2 cellular contexts compared by ENCODE assay signal in the genomic region with DNA sequence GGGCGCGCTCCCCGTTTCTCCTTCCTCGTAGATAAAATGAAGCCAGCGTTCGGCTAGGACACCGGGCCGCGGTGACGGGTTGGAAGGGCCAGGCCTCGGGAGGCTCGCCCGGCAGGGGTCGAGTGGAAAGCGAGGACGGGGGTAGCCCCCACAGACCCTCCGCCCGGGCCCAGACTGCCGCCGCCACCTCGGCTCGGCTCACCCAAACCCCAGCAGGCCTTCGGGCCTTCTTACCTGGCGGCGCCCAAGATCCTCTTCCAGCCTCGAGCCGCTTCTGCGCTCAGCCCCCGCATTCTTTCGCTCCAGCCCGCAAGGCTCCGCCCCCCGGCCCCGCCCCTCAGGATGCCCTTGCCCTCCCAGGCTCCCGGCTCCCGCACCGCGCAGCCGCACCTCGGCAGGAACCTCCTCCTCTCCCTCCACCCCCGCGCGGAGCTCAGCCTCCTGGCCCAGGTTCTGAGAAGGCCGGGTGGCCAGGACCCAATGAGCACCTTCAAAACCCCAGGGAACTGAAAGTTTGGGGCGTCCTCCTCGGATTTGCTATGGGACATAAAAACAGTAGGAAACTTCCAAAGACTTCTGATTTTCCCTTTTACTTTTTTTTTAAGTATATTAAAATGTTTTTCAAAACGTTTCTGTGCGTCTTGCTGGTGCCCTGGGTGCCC.
TF ChIP-seq lines count a peak whose summit lies in the region.

A gene with protein sequence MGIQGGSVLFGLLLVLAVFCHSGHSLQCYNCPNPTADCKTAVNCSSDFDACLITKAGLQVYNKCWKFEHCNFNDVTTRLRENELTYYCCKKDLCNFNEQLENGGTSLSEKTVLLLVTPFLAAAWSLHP (minus strand): TSS at position 276 of the 662 bp plus-strand sequence. CDS start 13,978 bp downstream, outside the sequence.

TF ChIP-seq in HCT116, 20 proteins besides CTCF, POLR2A, EP300 and RAD21:
- TF ChIP-seq SIN3A (IDR thresholded peaks at IDR 0.05; ENCODE audit: low read depth) (peak; percentile 67), EGR1 (IDR thresholded peaks at IDR 0.05; ENCODE audit: low read depth) (peak; percentile 98), ELF1 (IDR thresholded peaks at IDR 0.05; ENCODE audit: borderline replicate concordance, low read depth) (no peak), ZNF274 (IDR thresholded peaks at IDR 0.05; ENCODE audit: low read depth, low read length) (no peak), SP1 (IDR thresholded peaks at IDR 0.05; ENCODE audit: low read depth) (no peak), TCF7L2 (IDR thresholded peaks at IDR 0.05; ENCODE audit: borderline replicate concordance, extremely low read depth, insufficient read depth, insufficient read length) (no peak), YY1 (IDR thresholded peaks at IDR 0.05; ENCODE audit: extremely low read depth, insufficient replicate concordance, low read depth, low read length) (no peak), CEBPB (IDR thresholded peaks at IDR 0.05; ENCODE audit: low read depth) (no peak), EZH2phosphoT487 (IDR thresholded peaks at IDR 0.05; ENCODE audit: borderline replicate concordance) (no peak), EZH2 (IDR thresholded peaks at IDR 0.05) (no peak), ZFX (IDR thresholded peaks at IDR 0.05) (peak; percentile 93), CBX3 (IDR thresholded peaks at IDR 0.05; ENCODE audit: low read depth) (no peak; the same call in 1 of the 2 replicates), JUND (IDR thresholded peaks at IDR 0.05) (no peak), FOSL1 (IDR thresholded peaks at IDR 0.05; ENCODE audit: low read depth) (no peak), POLR2AphosphoS5 (IDR thresholded peaks at IDR 0.05; ENCODE audit: low read depth, low read length) (peak; percentile 97), SRF (IDR thresholded peaks at IDR 0.05; ENCODE audit: low read depth) (no peak)
- TF ChIP-seq, protein P1, sequence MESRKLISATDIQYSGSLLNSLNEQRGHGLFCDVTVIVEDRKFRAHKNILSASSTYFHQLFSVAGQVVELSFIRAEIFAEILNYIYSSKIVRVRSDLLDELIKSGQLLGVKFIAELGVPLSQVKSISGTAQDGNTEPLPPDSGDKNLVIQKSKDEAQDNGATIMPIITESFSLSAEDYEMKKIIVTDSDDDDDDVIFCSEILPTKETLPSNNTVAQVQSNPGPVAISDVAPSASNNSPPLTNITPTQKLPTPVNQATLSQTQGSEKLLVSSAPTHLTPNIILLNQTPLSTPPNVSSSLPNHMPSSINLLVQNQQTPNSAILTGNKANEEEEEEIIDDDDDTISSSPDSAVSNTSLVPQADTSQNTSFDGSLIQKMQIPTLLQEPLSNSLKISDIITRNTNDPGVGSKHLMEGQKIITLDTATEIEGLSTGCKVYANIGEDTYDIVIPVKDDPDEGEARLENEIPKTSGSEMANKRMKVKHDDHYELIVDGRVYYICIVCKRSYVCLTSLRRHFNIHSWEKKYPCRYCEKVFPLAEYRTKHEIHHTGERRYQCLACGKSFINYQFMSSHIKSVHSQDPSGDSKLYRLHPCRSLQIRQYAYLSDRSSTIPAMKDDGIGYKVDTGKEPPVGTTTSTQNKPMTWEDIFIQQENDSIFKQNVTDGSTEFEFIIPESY (IDR thresholded peaks at IDR 0.05; ENCODE audit: extremely low read depth, insufficient replicate concordance, low read length): no peak
- TF ChIP-seq, protein P2, sequence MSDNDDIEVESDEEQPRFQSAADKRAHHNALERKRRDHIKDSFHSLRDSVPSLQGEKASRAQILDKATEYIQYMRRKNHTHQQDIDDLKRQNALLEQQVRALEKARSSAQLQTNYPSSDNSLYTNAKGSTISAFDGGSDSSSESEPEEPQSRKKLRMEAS (IDR thresholded peaks at IDR 0.05): peak; percentile 52; the same call in 1 of the 2 replicates
- TF ChIP-seq, protein P3, sequence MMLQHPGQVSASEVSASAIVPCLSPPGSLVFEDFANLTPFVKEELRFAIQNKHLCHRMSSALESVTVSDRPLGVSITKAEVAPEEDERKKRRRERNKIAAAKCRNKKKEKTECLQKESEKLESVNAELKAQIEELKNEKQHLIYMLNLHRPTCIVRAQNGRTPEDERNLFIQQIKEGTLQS (IDR thresholded peaks at IDR 0.05): no peak
- TF ChIP-seq, protein P4, sequence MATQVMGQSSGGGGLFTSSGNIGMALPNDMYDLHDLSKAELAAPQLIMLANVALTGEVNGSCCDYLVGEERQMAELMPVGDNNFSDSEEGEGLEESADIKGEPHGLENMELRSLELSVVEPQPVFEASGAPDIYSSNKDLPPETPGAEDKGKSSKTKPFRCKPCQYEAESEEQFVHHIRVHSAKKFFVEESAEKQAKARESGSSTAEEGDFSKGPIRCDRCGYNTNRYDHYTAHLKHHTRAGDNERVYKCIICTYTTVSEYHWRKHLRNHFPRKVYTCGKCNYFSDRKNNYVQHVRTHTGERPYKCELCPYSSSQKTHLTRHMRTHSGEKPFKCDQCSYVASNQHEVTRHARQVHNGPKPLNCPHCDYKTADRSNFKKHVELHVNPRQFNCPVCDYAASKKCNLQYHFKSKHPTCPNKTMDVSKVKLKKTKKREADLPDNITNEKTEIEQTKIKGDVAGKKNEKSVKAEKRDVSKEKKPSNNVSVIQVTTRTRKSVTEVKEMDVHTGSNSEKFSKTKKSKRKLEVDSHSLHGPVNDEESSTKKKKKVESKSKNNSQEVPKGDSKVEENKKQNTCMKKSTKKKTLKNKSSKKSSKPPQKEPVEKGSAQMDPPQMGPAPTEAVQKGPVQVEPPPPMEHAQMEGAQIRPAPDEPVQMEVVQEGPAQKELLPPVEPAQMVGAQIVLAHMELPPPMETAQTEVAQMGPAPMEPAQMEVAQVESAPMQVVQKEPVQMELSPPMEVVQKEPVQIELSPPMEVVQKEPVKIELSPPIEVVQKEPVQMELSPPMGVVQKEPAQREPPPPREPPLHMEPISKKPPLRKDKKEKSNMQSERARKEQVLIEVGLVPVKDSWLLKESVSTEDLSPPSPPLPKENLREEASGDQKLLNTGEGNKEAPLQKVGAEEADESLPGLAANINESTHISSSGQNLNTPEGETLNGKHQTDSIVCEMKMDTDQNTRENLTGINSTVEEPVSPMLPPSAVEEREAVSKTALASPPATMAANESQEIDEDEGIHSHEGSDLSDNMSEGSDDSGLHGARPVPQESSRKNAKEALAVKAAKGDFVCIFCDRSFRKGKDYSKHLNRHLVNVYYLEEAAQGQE (IDR thresholded peaks at IDR 0.05; ENCODE audit: low read depth): no peak

TF ChIP-seq in SK-N-SH, 30 proteins besides CTCF, POLR2A, EP300 and RAD21:
- TF ChIP-seq RFX5 (IDR thresholded peaks at IDR 0.05; ENCODE audit: low read length): no peak
- no peak for TF ChIP-seq FOSL2 (IDR thresholded peaks at IDR 0.05; ENCODE audit: borderline replicate concordance, low read depth)
- TF ChIP-seq ELF1 (IDR thresholded peaks at IDR 0.05): no peak
- TF ChIP-seq, protein P5, sequence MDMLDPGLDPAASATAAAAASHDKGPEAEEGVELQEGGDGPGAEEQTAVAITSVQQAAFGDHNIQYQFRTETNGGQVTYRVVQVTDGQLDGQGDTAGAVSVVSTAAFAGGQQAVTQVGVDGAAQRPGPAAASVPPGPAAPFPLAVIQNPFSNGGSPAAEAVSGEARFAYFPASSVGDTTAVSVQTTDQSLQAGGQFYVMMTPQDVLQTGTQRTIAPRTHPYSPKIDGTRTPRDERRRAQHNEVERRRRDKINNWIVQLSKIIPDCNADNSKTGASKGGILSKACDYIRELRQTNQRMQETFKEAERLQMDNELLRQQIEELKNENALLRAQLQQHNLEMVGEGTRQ (IDR thresholded peaks at IDR 0.05; ENCODE audit: borderline replicate concordance, low read depth, low read length): no peak
- peak; percentile 91 for TF ChIP-seq POLR2AphosphoS5 (IDR thresholded peaks at IDR 0.05; ENCODE audit: low read depth, low read length)
- TF ChIP-seq, protein P2 (IDR thresholded peaks at IDR 0.05; ENCODE audit: low read depth): no peak; the same call in 1 of the 2 replicates
- no peak for TF ChIP-seq YY1 (IDR thresholded peaks at IDR 0.05; ENCODE audit: low read depth)
- TF ChIP-seq, protein P6, sequence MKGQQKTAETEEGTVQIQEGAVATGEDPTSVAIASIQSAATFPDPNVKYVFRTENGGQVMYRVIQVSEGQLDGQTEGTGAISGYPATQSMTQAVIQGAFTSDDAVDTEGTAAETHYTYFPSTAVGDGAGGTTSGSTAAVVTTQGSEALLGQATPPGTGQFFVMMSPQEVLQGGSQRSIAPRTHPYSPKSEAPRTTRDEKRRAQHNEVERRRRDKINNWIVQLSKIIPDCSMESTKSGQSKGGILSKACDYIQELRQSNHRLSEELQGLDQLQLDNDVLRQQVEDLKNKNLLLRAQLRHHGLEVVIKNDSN (IDR thresholded peaks at IDR 0.05; ENCODE audit: borderline replicate concordance, low read depth): no peak
- no peak for TF ChIP-seq GATA2 (CRISPR knock-in tag; IDR thresholded peaks at IDR 0.05)
- no peak for TF ChIP-seq CHD2 (IDR thresholded peaks at IDR 0.05; ENCODE audit: low read length, partially characterized antibody)
- TF ChIP-seq FOXJ3 (CRISPR knock-in tag; IDR thresholded peaks at IDR 0.05): no peak
- no peak for TF ChIP-seq SIN3A (IDR thresholded peaks at IDR 0.05; ENCODE audit: borderline replicate concordance, low read depth, low read length)
- no peak for TF ChIP-seq GABPA (IDR thresholded peaks at IDR 0.05; ENCODE audit: low read depth)
- TF ChIP-seq TCF12 (IDR thresholded peaks at IDR 0.05): 0 out of 2 replicates have a peak, but pooled peaks have one; percentile 15
- TF ChIP-seq MXI1 (IDR thresholded peaks at IDR 0.05; ENCODE audit: low read depth, low read length): no peak
- no peak for TF ChIP-seq SMC3 (IDR thresholded peaks at IDR 0.05; ENCODE audit: low read depth, low read length)
- peak; percentile 83 for TF ChIP-seq TAF1 (IDR thresholded peaks at IDR 0.05; ENCODE audit: borderline replicate concordance, low read depth, low read length)
- peak; percentile 84 for TF ChIP-seq NRF1 (IDR thresholded peaks at IDR 0.05; ENCODE audit: low read depth, low read length)
- no peak for TF ChIP-seq RCOR1 (IDR thresholded peaks at IDR 0.05; ENCODE audit: low read length)
- TF ChIP-seq, protein P7, sequence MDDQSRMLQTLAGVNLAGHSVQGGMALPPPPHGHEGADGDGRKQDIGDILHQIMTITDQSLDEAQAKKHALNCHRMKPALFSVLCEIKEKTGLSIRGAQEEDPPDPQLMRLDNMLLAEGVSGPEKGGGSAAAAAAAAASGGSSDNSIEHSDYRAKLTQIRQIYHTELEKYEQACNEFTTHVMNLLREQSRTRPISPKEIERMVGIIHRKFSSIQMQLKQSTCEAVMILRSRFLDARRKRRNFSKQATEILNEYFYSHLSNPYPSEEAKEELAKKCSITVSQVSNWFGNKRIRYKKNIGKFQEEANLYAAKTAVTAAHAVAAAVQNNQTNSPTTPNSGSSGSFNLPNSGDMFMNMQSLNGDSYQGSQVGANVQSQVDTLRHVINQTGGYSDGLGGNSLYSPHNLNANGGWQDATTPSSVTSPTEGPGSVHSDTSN (IDR thresholded peaks at IDR 0.05): no peak
- no peak for TF ChIP-seq JUND (IDR thresholded peaks at IDR 0.05)
- no peak for TF ChIP-seq TEAD4 (IDR thresholded peaks at IDR 0.05; ENCODE audit: borderline replicate concordance, insufficient read depth)
- TF ChIP-seq FOXM1 (IDR thresholded peaks at IDR 0.05; ENCODE audit: low read depth): no peak; the same call in 1 of the 2 replicates
- TF ChIP-seq MEF2A (IDR thresholded peaks at IDR 0.05; ENCODE audit: borderline replicate concordance, low read depth): no peak
- TF ChIP-seq, protein P1 (IDR thresholded peaks at IDR 0.05; ENCODE audit: borderline replicate concordance, low read depth): no peak
- TF ChIP-seq, protein P8, sequence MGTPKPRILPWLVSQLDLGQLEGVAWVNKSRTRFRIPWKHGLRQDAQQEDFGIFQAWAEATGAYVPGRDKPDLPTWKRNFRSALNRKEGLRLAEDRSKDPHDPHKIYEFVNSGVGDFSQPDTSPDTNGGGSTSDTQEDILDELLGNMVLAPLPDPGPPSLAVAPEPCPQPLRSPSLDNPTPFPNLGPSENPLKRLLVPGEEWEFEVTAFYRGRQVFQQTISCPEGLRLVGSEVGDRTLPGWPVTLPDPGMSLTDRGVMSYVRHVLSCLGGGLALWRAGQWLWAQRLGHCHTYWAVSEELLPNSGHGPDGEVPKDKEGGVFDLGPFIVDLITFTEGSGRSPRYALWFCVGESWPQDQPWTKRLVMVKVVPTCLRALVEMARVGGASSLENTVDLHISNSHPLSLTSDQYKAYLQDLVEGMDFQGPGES (IDR thresholded peaks at IDR 0.05; ENCODE audit: low read depth, low read length): no peak
- peak; percentile 19; the same call in 1 of the 2 replicates for TF ChIP-seq RXRA (IDR thresholded peaks at IDR 0.05; ENCODE audit: borderline replicate concordance, low read depth)
- no peak for TF ChIP-seq NFIC (IDR thresholded peaks at IDR 0.05; ENCODE audit: borderline replicate concordance)
- TF ChIP-seq EZH2phosphoT487 (IDR thresholded peaks at IDR 0.05; ENCODE audit: borderline replicate concordance, low read depth): no peak
- TF ChIP-seq, protein P4 (IDR thresholded peaks at IDR 0.05; ENCODE audit: low read depth, low read length): no peak
